8 cellular contexts compared by ENCODE assay signal in the genomic region with DNA sequence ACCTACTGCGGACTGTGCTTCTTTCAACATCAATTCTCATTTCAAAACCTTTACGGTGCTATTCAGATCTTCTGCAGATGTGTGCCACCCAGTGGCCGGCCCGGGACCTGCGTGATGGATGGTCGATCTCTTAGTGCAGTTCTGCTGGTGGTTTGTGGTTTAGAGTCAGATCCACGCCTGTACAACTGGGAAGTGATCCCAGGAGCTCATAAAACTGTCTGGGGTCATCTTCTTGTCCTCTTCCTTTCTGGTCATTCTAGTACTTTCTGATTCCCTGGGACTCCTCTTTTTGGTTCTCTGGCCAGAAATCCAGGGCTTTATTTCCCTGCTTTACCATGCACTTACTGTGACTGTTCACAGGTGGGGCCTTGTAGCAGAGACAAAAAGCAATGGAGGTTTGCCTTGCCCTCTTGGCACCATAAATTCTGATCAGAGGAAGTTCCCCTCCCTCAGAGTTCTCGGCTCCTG. TPM values are rescaled to one million over a fixed set of nuclear protein-coding genes. Genes with fewer than 3 reads are reported as not detected.
DNase-seq lines count a peak whose midpoint lies in the region; ATAC-seq and TF ChIP-seq lines count a peak whose summit lies in the region.

No MANE protein-coding gene starts in this region.

- peak; percentile 83 for ATAC-seq in GM21529 (IDR thresholded peaks at IDR 0.05; ENCODE audit: unreplicated experiment)
- ATAC-seq in thoracic aorta (ENCODE audit: insufficient number of reproducible peaks, low FRiP score, low read depth): no peak

- H3K79me2 ChIP-seq in osteoblast (ENCODE audit: insufficient read depth, low read length): no peaks in the 10 kb centered on the region

- peak overlapping the region in 3 of 7 donors; percentile 4 to 27 (median 11) for H3K4me3 Mint-ChIP-seq in CD8-positive, alpha-beta memory T cell

- no peaks in the 10 kb centered on the region for H3K27me3 ChIP-seq in CD8-positive, alpha-beta memory T cell (ENCODE audit: insufficient read depth, low read length, poor library complexity, severe bottlenecking)
- no peaks in the 10 kb centered on the region for H3K27me3 ChIP-seq in SJCRH30
- peaks cover 13% of the 10 kb centered on the region for H3K27me3 ChIP-seq in osteoblast (ENCODE audit: insufficient read depth, low read length)
- H3K27me3 ChIP-seq in thoracic aorta (replicated peaks; ENCODE audit: insufficient read depth): no peaks in the 10 kb centered on the region

- H3K27me3 Mint-ChIP-seq in CD8-positive, alpha-beta memory T cell: no peaks in the 10 kb centered on the region

- H3K4me2 ChIP-seq in osteoblast (ENCODE audit: insufficient read depth, low read length): peak overlapping the region; percentile 50

- H3K4me1 Mint-ChIP-seq in CD8-positive, alpha-beta memory T cell: peaks cover 6 to 8% (median 8%) of the 10 kb centered on the region in 3 donors

- H3K36me3 Mint-ChIP-seq in CD8-positive, alpha-beta memory T cell: no peaks in the 10 kb centered on the region

- no peaks in the 10 kb centered on the region for H3K4me1 ChIP-seq in CD8-positive, alpha-beta memory T cell (ENCODE audit: insufficient read depth, low read length)
- H3K4me1 ChIP-seq in SJCRH30 (peaks cover 42% of the 10 kb centered on the region), osteoblast (ENCODE audit: insufficient read depth, low read length) (peaks cover 15% of the 10 kb centered on the region), thoracic aorta (ENCODE audit: control insufficient read depth in 1 of 2, low read depth in 2 of 2) (no peaks in the 10 kb centered on the region)

- CTCF ChIA-PET in CD8-positive, alpha-beta memory T cell (lab: Charles Lee): interaction anchor here (1.1 to 1.7 kb wide), 3 partner anchors 15 to 339 kb away, joined by 3 to 12 read pairs (median 5); a partner anchor contains a TSS

- H3K4me3 ChIP-seq in CD8-positive, alpha-beta memory T cell (ENCODE audit: low read length): no peak overlapping the region
- H3K4me3 ChIP-seq in SJCRH30 (no peak overlapping the region), osteoblast (ENCODE audit: insufficient read depth, low read length) (no peak overlapping the region), thoracic aorta (no peak overlapping the region)

- TF ChIP-seq CTCF in osteoblast (IDR thresholded peaks at IDR 0.05; ENCODE audit: extremely low read depth, low read depth, low read length): peak; percentile 94
- peak; percentile 89 for TF ChIP-seq CTCF in thoracic aorta (IDR thresholded peaks at IDR 0.05)

- POLR2A ChIA-PET in CD8-positive, alpha-beta memory T cell (lab: Charles Lee): no interaction called here

- no peak overlapping the region for H3K27ac ChIP-seq in CD8-positive, alpha-beta memory T cell (ENCODE audit: low read depth, low read length)
- H3K27ac ChIP-seq in SJCRH30 (no peak overlapping the region), osteoblast (ENCODE audit: low read depth, low read length) (no peak overlapping the region), thoracic aorta (no peak overlapping the region)

- peak overlapping the region in 2 of 8 donors; percentile 0 to 4 for H3K27ac Mint-ChIP-seq in CD8-positive, alpha-beta memory T cell

- H3K9me3 Mint-ChIP-seq in CD8-positive, alpha-beta memory T cell: no peaks in the 10 kb centered on the region

- H2AFZ ChIP-seq in osteoblast (ENCODE audit: low read length): peak overlapping the region; percentile 2

- no peaks in the 10 kb centered on the region for H3K9me3 ChIP-seq in CD8-positive, alpha-beta memory T cell (ENCODE audit: low read length)
- no peaks in the 10 kb centered on the region for H3K9me3 ChIP-seq in SJCRH30 (replicated peaks)
- H3K9me3 ChIP-seq in osteoblast (ENCODE audit: low read depth, low read length): no peaks in the 10 kb centered on the region
- H3K9me3 ChIP-seq in thoracic aorta: no peaks in the 10 kb centered on the region

- peak; percentile 57 to 85 (median 68) for DNase-seq in CD8-positive, alpha-beta memory T cell
- DNase-seq in NAMALWA (ENCODE audit: low spot score) (peak; percentile 84), SJCRH30 (peak; percentile 88 to 94), fibroblast of the conjunctiva (ENCODE audit: low read depth) (peak; percentile 66), osteoblast (ENCODE audit: insufficient read length, low spot score, missing footprints) (peak; percentile 82), thoracic aorta (ENCODE audit: low spot score) (peak; percentile 71)
- DNase-seq in activated effector memory CD4-positive, alpha-beta T cell treated with Interleukin-2 at 50 U/mL for 16 hours: peak; percentile 71

- H4K20me1 ChIP-seq in osteoblast (ENCODE audit: insufficient read depth, low read length): no peaks in the 10 kb centered on the region

- no peaks in the 10 kb centered on the region for H3K36me3 ChIP-seq in CD8-positive, alpha-beta memory T cell (ENCODE audit: insufficient read depth, low read length)
- H3K36me3 ChIP-seq in SJCRH30: no peaks in the 10 kb centered on the region
- H3K36me3 ChIP-seq in osteoblast (ENCODE audit: insufficient read depth, low read length): no peaks in the 10 kb centered on the region
- H3K36me3 ChIP-seq in thoracic aorta: no peaks in the 10 kb centered on the region

RNA-seq across cellular contexts. Expression of a gene that starts 15.8 kb away (rescaled TPM):
- 10 to 100 TPM; 58.4 to 61.9 TPM for total RNA-seq in CD8-positive, alpha-beta memory T cell
- polyA plus RNA-seq in CD8-positive, alpha-beta memory T cell: 3.2 TPM
- 57.3 and 63.0 TPM in 2 replicates for total RNA-seq in SJCRH30 (2014; rRNA removed; shearing (Covaris generic))
- total RNA-seq in osteoblast (11.6 and 13.0 TPM in 2 replicates), thoracic aorta (10 to 100 TPM in 1 of 2 donors, 1 to 10 TPM in 1; 7.0 to 11.8 TPM)

RNA-seq across cellular contexts. Expression of a gene that starts 16.4 kb away (rescaled TPM):
- 1 to 10 TPM; 2.6 to 4.0 TPM for total RNA-seq in CD8-positive, alpha-beta memory T cell
- 0.43 TPM for polyA plus RNA-seq in CD8-positive, alpha-beta memory T cell
- 0.14 and 0.71 TPM in 2 replicates for total RNA-seq in SJCRH30 (2014; rRNA removed; shearing (Covaris generic))
- total RNA-seq in osteoblast (under 0.01 and 0.59 TPM in 2 replicates), thoracic aorta (under 1 TPM in 1 of 2 donors, not detected in 1; 0.68 TPM)
